Comparison of ENCODE assay signal across 18 cellular contexts in genomic region chr2:140136366-140136765, GRCh38.
"Had no signal": no experiment of that assay in that cellular context is flagged by ENCODE, and none has a peak within 500 bp of the region (broad histone marks: within the 10 kb centered on the region; RNA-seq: fewer than 3 reads in every experiment).

No MANE protein-coding gene starts in this region.

- H3K4me3 ChIP-seq: MG63 had no signal

- H3K27me3 Mint-ChIP-seq: T-cell had no signal

- H3K4me1 Mint-ChIP-seq: T-cell had no signal

- H3K36me3 Mint-ChIP-seq: T-cell had no signal

- H3K36me3 ChIP-seq: MG63 had no signal

- H3K9ac ChIP-seq: SK-N-SH had no signal

- H3K27me3 ChIP-seq: MG63 had no signal

- H3K4me3 Mint-ChIP-seq: T-cell had no signal

- DNase-seq: IMR-90, Karpas-422, KG1, MG63, NCI-H1092, NCI-H1105 treated with DMSO at 0.1 percent for 48 hours, NCI-H1436, NCI-H187, NCI-H2029 treated with DMSO at 0.1 percent for 48 hours, NCI-H226, NCI-H446, NCI-H510A, NCI-H524 treated with DMSO at 0.1 percent for 48 hours, SHP77, SK-N-SH, SW 1271, T-cell had no signal

- H3K27ac Mint-ChIP-seq: T-cell had no signal

- H3K9me3 ChIP-seq: MG63, SK-N-SH had no signal

- H3K27ac ChIP-seq: RWPE1 had no signal
